8 cellular contexts compared by ENCODE assay signal in the genomic region with DNA sequence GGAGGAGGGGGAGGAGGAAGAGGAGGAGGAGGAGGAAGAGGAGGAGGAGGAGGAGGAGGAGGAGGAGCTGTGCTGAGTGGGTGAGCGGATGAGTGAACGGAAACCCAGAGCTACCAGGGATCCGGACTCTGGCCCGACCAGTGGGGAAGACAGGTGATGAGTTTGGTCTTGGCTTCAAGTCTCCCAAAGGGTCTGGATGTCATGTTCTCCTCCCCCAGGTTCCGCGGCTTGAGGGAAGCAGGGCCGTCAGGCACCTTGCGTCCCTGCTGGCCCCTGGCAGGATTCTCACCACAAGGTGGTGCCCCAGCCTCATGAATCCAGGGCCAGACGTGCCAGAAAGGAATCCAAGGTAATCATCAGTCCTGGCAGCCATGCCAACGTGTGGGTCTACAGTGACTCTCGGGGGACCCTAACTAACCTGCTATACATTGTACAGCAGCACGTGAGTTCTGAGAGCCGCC. TPM values are rescaled to one million over a fixed set of nuclear protein-coding genes. Genes with fewer than 3 reads are reported as not detected.
DNase-seq lines count a peak whose midpoint lies in the region; ATAC-seq, FAIRE-seq and TF ChIP-seq lines count a peak whose summit lies in the region.

No MANE protein-coding gene starts in this region.

- no peak for TF ChIP-seq POLR2A in GM12891 (IDR thresholded peaks at IDR 0.05; ENCODE audit: low read depth, low read length)
- TF ChIP-seq POLR2A in K562 (conservative IDR thresholded peaks at IDR 0.05) = no peak

- ATAC-seq in K562 = peak; percentile 91

- intact Hi-C loops in K562 (cut with micrococcal nuclease) = loop anchor here (1.0 kb wide), 1 partner anchor 219 kb away; no protein-coding TSS in a partner anchor

- peak; percentile 71 to 72 (median 71) for TF ChIP-seq CTCF in K562 (IDR thresholded peaks at IDR 0.05 in 2 of 3, conservative IDR thresholded peaks at IDR 0.05 in 1 of 3; ENCODE audit: insufficient read depth in 2 of 3, low read depth in 1 of 3, low read length in 3 of 3)

- no peaks in the 10 kb centered on the region for H3K9me3 ChIP-seq in K562 (replicated peaks; ENCODE audit: control insufficient read depth, insufficient read depth, low read depth, low read length)
- no peaks in the 10 kb centered on the region for H3K9me3 ChIP-seq in small intestine (ENCODE audit: control insufficient read depth, low read depth)

- H3K27me3 ChIP-seq in K562 (ENCODE audit: control insufficient read depth in 2 of 2, insufficient read depth in 2 of 2, low read length in 2 of 2) (peaks cover 4 to 18% of the 10 kb centered on the region in 2 experiments; a peak in 2 of 5 replicates), small intestine (ENCODE audit: control insufficient read depth in 2 of 2, insufficient read depth in 2 of 2, low read length in 2 of 2) (no peaks in the 10 kb centered on the region)

- POLR2A ChIA-PET in K562 (lab: Yijun Ruan, JAX) = no interaction called here

- no peak overlapping the region for H3K9ac ChIP-seq in K562 (ENCODE audit: insufficient read depth in 1 of 2, low read depth in 2 of 2, low read length in 2 of 2)

- FAIRE-seq in GM12891 (lab: Jason Lieb, UNC) = peak; percentile 83
- FAIRE-seq in K562 (lab: Jason Lieb, UNC) = peak; percentile 77
- no peak for FAIRE-seq in small intestine (lab: Jason Lieb, UNC)

- H3K4me3 ChIP-seq in K562 = no peak overlapping the region
- no peak overlapping the region for H3K4me3 ChIP-seq in small intestine (ENCODE audit: low read depth in 1 of 2, low read length in 2 of 2)

- peaks cover 2% of the 10 kb centered on the region for H4K20me1 ChIP-seq in K562 (replicated peaks; ENCODE audit: control insufficient read depth, insufficient read depth, low read length)

- H2AFZ ChIP-seq in K562 (ENCODE audit: low read depth, low read length) = no peak overlapping the region

- TF ChIP-seq RAD21 in K562 (CRISPR knock-in tag; conservative IDR thresholded peaks at IDR 0.05 in 1 of 2, IDR thresholded peaks at IDR 0.05 in 1 of 2) = peak; percentile 55 to 86

- no peaks in the 10 kb centered on the region for H3K36me3 ChIP-seq in K562 (ENCODE audit: control insufficient read depth, insufficient read depth, low read length)
- no peaks in the 10 kb centered on the region for H3K36me3 ChIP-seq in small intestine (ENCODE audit: control insufficient read depth in 2 of 2, insufficient read depth in 2 of 2, low read length in 2 of 2)

- H3K4me1 ChIP-seq in K562 (replicated peaks in 1 of 2; ENCODE audit: control insufficient read depth in 2 of 2, insufficient read depth in 2 of 2, low read length in 2 of 2) = no peaks in the 10 kb centered on the region
- H3K4me1 ChIP-seq in small intestine (ENCODE audit: control insufficient read depth in 2 of 2, insufficient read depth in 1 of 2, low read depth in 1 of 2, low read length in 1 of 2) = no peaks in the 10 kb centered on the region

- TF ChIP-seq EP300 in K562 (IDR thresholded peaks at IDR 0.05; ENCODE audit: low read length) = no peak

- no peak overlapping the region for H3K4me2 ChIP-seq in K562 (ENCODE audit: insufficient read depth, low read length)

- no peaks in the 10 kb centered on the region for H3K9me1 ChIP-seq in K562 (ENCODE audit: control insufficient read depth, insufficient read depth, low read length)

- WGBS in K562 (ENCODE audit: insufficient coverage, low coverage, missing lambda C conversion rate) = 5% methylated on average over 8 of the region's 13 CpGs
- 12 to 22% (median 18%) methylated on average over 13 of the region's 13 CpGs for WGBS in small intestine, 3 donors

- DNase-seq in 8988T (peak; percentile 27), GM12891 (ENCODE audit: insufficient read length, low spot score) (peak; percentile 44), NCI-H1092 treated with DMSO at 0.1 percent for 48 hours (lab: John Stamatoyannopoulos, UW) (peak; percentile 71), T-helper 1 cell (peak in 4 of 5 donors; percentile 25 to 43 (median 35)), K562 (ENCODE audit: extremely low read depth in 1 of 4, low spot score in 3 of 4) (peak; percentile 36 to 65 (median 48)), iPS DF 19.7 (ENCODE audit: low read depth, low spot score) (peak; percentile 63), small intestine (peak; percentile 72), GOT3 (lab: John Stamatoyannopoulos, UW) (no peak)

- CTCF ChIA-PET in K562 (lab: Yijun Ruan, JAX; ENCODE audit: low intra/inter-chr PET ratio) = interaction anchor here (0.9 to 1.3 kb wide), 4 partner anchors 94 to 221 kb away, joined by 3 to 7 read pairs (median 4); a partner anchor contains a TSS

- no peaks in the 10 kb centered on the region for H3K79me2 ChIP-seq in K562 (ENCODE audit: control insufficient read depth, insufficient read depth, low read length)

- BruUV-seq in K562 (replicated peaks; lab: Mats Ljungman, UMichigan) = no TSS peak

- no peak overlapping the region for H3K27ac ChIP-seq in K562 (ENCODE audit: extremely low read depth, low read depth, low read length)
- H3K27ac ChIP-seq in small intestine (ENCODE audit: low read depth in 1 of 2, low read length in 1 of 2) = no peak overlapping the region

- in situ Hi-C loops in K562 (cut with MboI) = loop anchor here (10.0 kb wide), 1 partner anchor 354 kb away; no protein-coding TSS in a partner anchor

TF ChIP-seq in GM12891, 5 proteins besides CTCF, POLR2A, EP300 and RAD21:
- no peak for TF ChIP-seq POLR2AphosphoS5 (IDR thresholded peaks at IDR 0.05; ENCODE audit: low read depth, low read length)
- no peak for TF ChIP-seq POU2F2 (IDR thresholded peaks at IDR 0.05; ENCODE audit: low read depth, low read length)
- TF ChIP-seq TAF1 (IDR thresholded peaks at IDR 0.05; ENCODE audit: low read depth, low read length) = no peak
- no peak for TF ChIP-seq SPI1 (IDR thresholded peaks at IDR 0.05; ENCODE audit: low read depth, low read length)
- no peak for TF ChIP-seq PAX5 (IDR thresholded peaks at IDR 0.05; ENCODE audit: insufficient read depth, low read length, severe bottlenecking)

RNA-seq across cellular contexts. Expression of a gene that starts 13.5 kb away (rescaled TPM):
- polyA plus RNA-seq in GM12891 (2012; ENCODE audit: low read depth, missing spikeins) = 4.8 TPM
- total RNA-seq in K562 (2011; cell fraction: chromatin; rRNA removed; ENCODE audit: low replicate concordance) = 1.5 and 2.6 TPM in 2 replicates
- 0.92 and 1.2 TPM in 2 replicates for total RNA-seq in K562 (2011; cell fraction: nucleolus; rRNA removed)
- 1.0 and 2.2 TPM in 2 replicates for total RNA-seq in K562 (2011; cell fraction: nucleoplasm; rRNA removed)
- total RNA-seq in K562 (2014; rRNA removed) = 0.05 TPM in 1 of 2 replicates, not detected in the other
- total RNA-seq in K562 (2014; rRNA removed; fragmentation: Illumina TruSeq; extraction: Trizol) = 0.06 and 0.11 TPM in 2 replicates
- 0.08 and 0.18 TPM in 2 replicates for total RNA-seq in K562 (2015; rRNA removed; fragmentation: Illumina TruSeq; extraction: Trizol)
- total RNA-seq in K562 (2021) = 0.31 and 0.49 TPM in 2 replicates
- 0.18 and 0.45 TPM in 2 replicates for polyA plus RNA-seq in K562 (2011; rRNA removed)
- 0.21 and 0.27 TPM in 2 replicates for polyA plus RNA-seq in K562 (2011; cell fraction: cytosol; rRNA removed)
- 0.36 and 0.88 TPM in 2 replicates for polyA plus RNA-seq in K562 (2011; cell fraction: nucleus; rRNA removed)
- polyA plus RNA-seq in K562 (2012) = 0.13 and 0.47 TPM in 2 replicates
- 0.10 TPM in 1 of 2 replicates, not detected in the other for polyA plus RNA-seq in K562 (2014; fragmentation: Illumina TruSeq; extraction: Trizol)
- under 1 TPM; 0.01 to 0.04 TPM for polyA plus RNA-seq in K562 (2014; fragmentation: Nextera tagmentation; extraction: Ambion mirVana)
- polyA plus RNA-seq in K562 (2014; rRNA removed) = 0.07 and 0.20 TPM in 2 replicates
- polyA minus RNA-seq in K562 (2011; rRNA and poly(A)+ RNA removed) = 0.72 TPM in 1 of 2 replicates, not detected in the other
- not detected in 2 replicates for polyA minus RNA-seq in K562 (2011; cell fraction: cytosol; rRNA and poly(A)+ RNA removed)
- 0.13 and 0.67 TPM in 2 replicates for polyA minus RNA-seq in K562 (2011; cell fraction: nucleus; rRNA and poly(A)+ RNA removed)
- polyA plus RNA-seq in small intestine = 10 to 100 TPM; 13.4 to 41.6 (median 28.9) TPM

RNA-seq across cellular contexts. Expression of a gene that starts 39.4 kb away (rescaled TPM):
- 14.1 TPM for polyA plus RNA-seq in GM12891 (2012; ENCODE audit: low read depth, missing spikeins)
- total RNA-seq in K562 (2011; cell fraction: chromatin; rRNA removed; ENCODE audit: low replicate concordance) = 203 and 313 TPM in 2 replicates
- total RNA-seq in K562 (2011; cell fraction: nucleolus; rRNA removed) = 169 and 173 TPM in 2 replicates
- 165 and 179 TPM in 2 replicates for total RNA-seq in K562 (2011; cell fraction: nucleoplasm; rRNA removed)
- total RNA-seq in K562 (2014; rRNA removed) (12.6 and 20.0 TPM in 2 replicates), K562 (2014; rRNA removed; fragmentation: Illumina TruSeq; extraction: Trizol) (11.5 and 14.7 TPM in 2 replicates), K562 (2015; rRNA removed; fragmentation: Illumina TruSeq; extraction: Trizol) (16.5 and 18.5 TPM in 2 replicates), K562 (2021) (20.6 and 26.3 TPM in 2 replicates)
- polyA plus RNA-seq in K562 (2011; rRNA removed) (33.2 and 45.8 TPM in 2 replicates), K562 (2014; fragmentation: Illumina TruSeq; extraction: Trizol) (21.2 and 22.6 TPM in 2 replicates), K562 (2014; fragmentation: Nextera tagmentation; extraction: Ambion mirVana) (10 to 100 TPM in 1 of 2 experiments, 1 to 10 TPM in 1; 6.9 to 12.1 TPM), K562 (2014; rRNA removed) (26.0 and 28.8 TPM in 2 replicates), small intestine (10 to 100 TPM; 14.1 to 23.3 (median 14.5) TPM)
- polyA plus RNA-seq in K562 (2011; cell fraction: cytosol; rRNA removed) = 36.0 and 51.2 TPM in 2 replicates
- 219 and 305 TPM in 2 replicates for polyA plus RNA-seq in K562 (2011; cell fraction: nucleus; rRNA removed)
- polyA plus RNA-seq in K562 (2012) = 14.2 and 22.5 TPM in 2 replicates
- 49.2 and 53.8 TPM in 2 replicates for polyA minus RNA-seq in K562 (2011; rRNA and poly(A)+ RNA removed)
- 26.8 and 31.0 TPM in 2 replicates for polyA minus RNA-seq in K562 (2011; cell fraction: cytosol; rRNA and poly(A)+ RNA removed)
- 59.0 and 95.2 TPM in 2 replicates for polyA minus RNA-seq in K562 (2011; cell fraction: nucleus; rRNA and poly(A)+ RNA removed)

Comparison
In these comparisons a context has a peak if more than half of its experiments do, and no peak if none do; other contexts are left out.
1. RNA of a gene that starts 13.5 kb away (polyA plus RNA-seq): 13.4 to 41.6 TPM in small intestine; 0.01 to 0.88 TPM in K562; every median in the first group is over 4 times any median in the second.